1 cellular context compared by ENCODE assay signal in the genomic region with DNA sequence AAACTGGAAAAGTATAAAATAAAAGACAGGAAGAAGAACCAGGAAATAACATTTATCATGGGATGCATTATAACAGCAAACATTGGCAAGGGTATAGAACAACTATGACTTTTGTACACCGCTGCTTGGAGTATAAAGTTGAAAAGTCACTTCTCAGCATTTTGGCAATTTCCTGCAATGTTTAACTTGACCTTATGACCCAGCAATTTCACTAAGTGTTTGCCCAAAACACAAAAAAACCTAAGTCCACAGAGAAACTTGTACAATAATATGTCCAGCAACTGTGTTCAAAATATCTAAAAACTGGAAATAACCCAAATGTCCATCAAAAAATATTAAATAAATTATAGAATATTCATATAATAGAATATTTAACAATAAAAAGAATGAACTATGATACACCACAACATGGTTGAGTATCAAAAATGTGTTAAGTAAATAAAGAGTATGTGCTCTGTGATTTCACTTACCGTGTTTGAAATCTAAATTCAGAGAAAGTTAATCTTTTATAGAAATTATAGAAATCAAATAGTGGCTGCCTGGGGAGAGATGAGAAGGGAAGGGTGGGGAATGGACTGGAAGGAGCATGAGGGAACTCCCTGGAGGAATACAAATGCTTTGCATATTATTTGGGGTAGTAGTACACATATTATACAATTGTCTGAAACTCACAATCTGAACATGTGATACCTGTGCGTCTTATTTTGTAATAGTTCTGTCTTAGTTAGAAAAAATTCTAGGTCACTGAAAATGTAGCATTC.
A peak's percentile ranks its signal among the peaks of the same experiment; 100 is the strongest.
TF ChIP-seq lines count a peak whose summit lies in the region.

No MANE protein-coding gene starts in this region.

TF ChIP-seq in HepG2, 621 proteins besides CTCF, POLR2A, EP300 and RAD21 (continued from another document):
- TF ChIP-seq MAZ (IDR thresholded peaks at IDR 0.05; ENCODE audit: borderline replicate concordance, low read depth, low read length) (no peak), MAZ (CRISPR knock-in tag; IDR thresholded peaks at IDR 0.05; ENCODE audit: low read depth) (peak; percentile 45; the same call in 1 of the 2 replicates), KDM1A (CRISPR knock-in tag; IDR thresholded peaks at IDR 0.05) (no peak), MXI1 (IDR thresholded peaks at IDR 0.05; ENCODE audit: borderline replicate concordance, low read depth, low read length) (no peak), REPIN1 (CRISPR knock-in tag; IDR thresholded peaks at IDR 0.05; ENCODE audit: borderline replicate concordance, low read depth) (no peak), HDAC1 (CRISPR knock-in tag; IDR thresholded peaks at IDR 0.05) (peak; percentile 82), CHD4 (IDR thresholded peaks at IDR 0.05; ENCODE audit: borderline replicate concordance, low read length) (no peak), GFI1 (CRISPR knock-in tag; IDR thresholded peaks at IDR 0.05; ENCODE audit: borderline replicate concordance) (peak; percentile 90), FOXA1 (IDR thresholded peaks at IDR 0.05) (no peak), FOXA1 (CRISPR knock-in tag; IDR thresholded peaks at IDR 0.05) (peak; percentile 65; the same call in 1 of the 2 replicates), HMG20B (CRISPR knock-in tag; conservative IDR thresholded peaks at IDR 0.05) (no peak; the same call in 1 of the 2 replicates), RXRB (CRISPR knock-in tag; IDR thresholded peaks at IDR 0.05; ENCODE audit: borderline replicate concordance) (peak; percentile 90), HNF4G (IDR thresholded peaks at IDR 0.05; ENCODE audit: borderline replicate concordance, low read depth, low read length) (peak; percentile 93), HNF4G (CRISPR knock-in tag; IDR thresholded peaks at IDR 0.05; ENCODE audit: borderline replicate concordance, low read depth) (no peak), ZMYM4 (CRISPR knock-in tag; IDR thresholded peaks at IDR 0.05) (peak; percentile 56; the same call in 1 of the 2 replicates), HNRNPUL1 (IDR thresholded peaks at IDR 0.05; ENCODE audit: low read depth, low read length) (peak; percentile 95), MZF1 (CRISPR knock-in tag; IDR thresholded peaks at IDR 0.05; ENCODE audit: borderline replicate concordance) (no peak), NFATC3 (CRISPR knock-in tag; IDR thresholded peaks at IDR 0.05) (no peak), NFKB2 (CRISPR knock-in tag; IDR thresholded peaks at IDR 0.05; ENCODE audit: borderline replicate concordance) (no peak), PCBP1 (IDR thresholded peaks at IDR 0.05; ENCODE audit: borderline replicate concordance, low read depth, low read length) (no peak), ZSCAN29 (CRISPR knock-in tag; conservative IDR thresholded peaks at IDR 0.05) (no peak), ARNTL (CRISPR knock-in tag; IDR thresholded peaks at IDR 0.05) (no peak), MEIS2 (CRISPR knock-in tag; IDR thresholded peaks at IDR 0.05) (no peak), FIP1L1 (IDR thresholded peaks at IDR 0.05; ENCODE audit: borderline replicate concordance, insufficient read depth, low read depth, low read length) (no peak)
- TF ChIP-seq, protein P1, sequence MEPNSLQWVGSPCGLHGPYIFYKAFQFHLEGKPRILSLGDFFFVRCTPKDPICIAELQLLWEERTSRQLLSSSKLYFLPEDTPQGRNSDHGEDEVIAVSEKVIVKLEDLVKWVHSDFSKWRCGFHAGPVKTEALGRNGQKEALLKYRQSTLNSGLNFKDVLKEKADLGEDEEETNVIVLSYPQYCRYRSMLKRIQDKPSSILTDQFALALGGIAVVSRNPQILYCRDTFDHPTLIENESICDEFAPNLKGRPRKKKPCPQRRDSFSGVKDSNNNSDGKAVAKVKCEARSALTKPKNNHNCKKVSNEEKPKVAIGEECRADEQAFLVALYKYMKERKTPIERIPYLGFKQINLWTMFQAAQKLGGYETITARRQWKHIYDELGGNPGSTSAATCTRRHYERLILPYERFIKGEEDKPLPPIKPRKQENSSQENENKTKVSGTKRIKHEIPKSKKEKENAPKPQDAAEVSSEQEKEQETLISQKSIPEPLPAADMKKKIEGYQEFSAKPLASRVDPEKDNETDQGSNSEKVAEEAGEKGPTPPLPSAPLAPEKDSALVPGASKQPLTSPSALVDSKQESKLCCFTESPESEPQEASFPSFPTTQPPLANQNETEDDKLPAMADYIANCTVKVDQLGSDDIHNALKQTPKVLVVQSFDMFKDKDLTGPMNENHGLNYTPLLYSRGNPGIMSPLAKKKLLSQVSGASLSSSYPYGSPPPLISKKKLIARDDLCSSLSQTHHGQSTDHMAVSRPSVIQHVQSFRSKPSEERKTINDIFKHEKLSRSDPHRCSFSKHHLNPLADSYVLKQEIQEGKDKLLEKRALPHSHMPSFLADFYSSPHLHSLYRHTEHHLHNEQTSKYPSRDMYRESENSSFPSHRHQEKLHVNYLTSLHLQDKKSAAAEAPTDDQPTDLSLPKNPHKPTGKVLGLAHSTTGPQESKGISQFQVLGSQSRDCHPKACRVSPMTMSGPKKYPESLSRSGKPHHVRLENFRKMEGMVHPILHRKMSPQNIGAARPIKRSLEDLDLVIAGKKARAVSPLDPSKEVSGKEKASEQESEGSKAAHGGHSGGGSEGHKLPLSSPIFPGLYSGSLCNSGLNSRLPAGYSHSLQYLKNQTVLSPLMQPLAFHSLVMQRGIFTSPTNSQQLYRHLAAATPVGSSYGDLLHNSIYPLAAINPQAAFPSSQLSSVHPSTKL (CRISPR knock-in tag; IDR thresholded peaks at IDR 0.05), result peak; percentile 98
- TF ChIP-seq, protein P2, sequence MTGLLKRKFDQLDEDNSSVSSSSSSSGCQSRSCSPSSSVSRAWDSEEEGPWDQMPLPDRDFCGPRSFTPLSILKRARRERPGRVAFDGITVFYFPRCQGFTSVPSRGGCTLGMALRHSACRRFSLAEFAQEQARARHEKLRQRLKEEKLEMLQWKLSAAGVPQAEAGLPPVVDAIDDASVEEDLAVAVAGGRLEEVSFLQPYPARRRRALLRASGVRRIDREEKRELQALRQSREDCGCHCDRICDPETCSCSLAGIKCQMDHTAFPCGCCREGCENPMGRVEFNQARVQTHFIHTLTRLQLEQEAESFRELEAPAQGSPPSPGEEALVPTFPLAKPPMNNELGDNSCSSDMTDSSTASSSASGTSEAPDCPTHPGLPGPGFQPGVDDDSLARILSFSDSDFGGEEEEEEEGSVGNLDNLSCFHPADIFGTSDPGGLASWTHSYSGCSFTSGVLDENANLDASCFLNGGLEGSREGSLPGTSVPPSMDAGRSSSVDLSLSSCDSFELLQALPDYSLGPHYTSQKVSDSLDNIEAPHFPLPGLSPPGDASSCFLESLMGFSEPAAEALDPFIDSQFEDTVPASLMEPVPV (CRISPR knock-in tag; IDR thresholded peaks at IDR 0.05), result no peak
- TF ChIP-seq, protein P3, sequence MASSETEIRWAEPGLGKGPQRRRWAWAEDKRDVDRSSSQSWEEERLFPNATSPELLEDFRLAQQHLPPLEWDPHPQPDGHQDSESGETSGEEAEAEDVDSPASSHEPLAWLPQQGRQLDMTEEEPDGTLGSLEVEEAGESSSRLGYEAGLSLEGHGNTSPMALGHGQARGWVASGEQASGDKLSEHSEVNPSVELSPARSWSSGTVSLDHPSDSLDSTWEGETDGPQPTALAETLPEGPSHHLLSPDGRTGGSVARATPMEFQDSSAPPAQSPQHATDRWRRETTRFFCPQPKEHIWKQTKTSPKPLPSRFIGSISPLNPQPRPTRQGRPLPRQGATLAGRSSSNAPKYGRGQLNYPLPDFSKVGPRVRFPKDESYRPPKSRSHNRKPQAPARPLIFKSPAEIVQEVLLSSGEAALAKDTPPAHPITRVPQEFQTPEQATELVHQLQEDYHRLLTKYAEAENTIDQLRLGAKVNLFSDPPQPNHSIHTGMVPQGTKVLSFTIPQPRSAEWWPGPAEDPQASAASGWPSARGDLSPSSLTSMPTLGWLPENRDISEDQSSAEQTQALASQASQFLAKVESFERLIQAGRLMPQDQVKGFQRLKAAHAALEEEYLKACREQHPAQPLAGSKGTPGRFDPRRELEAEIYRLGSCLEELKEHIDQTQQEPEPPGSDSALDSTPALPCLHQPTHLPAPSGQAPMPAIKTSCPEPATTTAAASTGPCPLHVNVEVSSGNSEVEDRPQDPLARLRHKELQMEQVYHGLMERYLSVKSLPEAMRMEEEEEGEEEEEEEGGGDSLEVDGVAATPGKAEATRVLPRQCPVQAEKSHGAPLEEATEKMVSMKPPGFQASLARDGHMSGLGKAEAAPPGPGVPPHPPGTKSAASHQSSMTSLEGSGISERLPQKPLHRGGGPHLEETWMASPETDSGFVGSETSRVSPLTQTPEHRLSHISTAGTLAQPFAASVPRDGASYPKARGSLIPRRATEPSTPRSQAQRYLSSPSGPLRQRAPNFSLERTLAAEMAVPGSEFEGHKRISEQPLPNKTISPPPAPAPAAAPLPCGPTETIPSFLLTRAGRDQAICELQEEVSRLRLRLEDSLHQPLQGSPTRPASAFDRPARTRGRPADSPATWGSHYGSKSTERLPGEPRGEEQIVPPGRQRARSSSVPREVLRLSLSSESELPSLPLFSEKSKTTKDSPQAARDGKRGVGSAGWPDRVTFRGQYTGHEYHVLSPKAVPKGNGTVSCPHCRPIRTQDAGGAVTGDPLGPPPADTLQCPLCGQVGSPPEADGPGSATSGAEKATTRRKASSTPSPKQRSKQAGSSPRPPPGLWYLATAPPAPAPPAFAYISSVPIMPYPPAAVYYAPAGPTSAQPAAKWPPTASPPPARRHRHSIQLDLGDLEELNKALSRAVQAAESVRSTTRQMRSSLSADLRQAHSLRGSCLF (CRISPR knock-in tag; IDR thresholded peaks at IDR 0.05; ENCODE audit: borderline replicate concordance), result no peak
TF ChIP-seq in HepG2: peak in this region for 121.
